ENCODE assay signal across 8 cellular contexts in genomic region chr2:177239934-177240600, GRCh38. TPM values are rescaled to one million over a fixed set of nuclear protein-coding genes. Genes with fewer than 3 reads are reported as not detected.
DNase-seq lines count a peak whose midpoint lies in the region; ATAC-seq and TF ChIP-seq lines count a peak whose summit lies in the region.

No MANE protein-coding gene starts in this region.

- peaks cover 68% of the 10 kb centered on the region for H4K20me1 ChIP-seq in Loucy (ENCODE audit: insufficient read depth, low read length, poor library complexity, severe bottlenecking)

- H3K4me2 ChIP-seq in Loucy (ENCODE audit: low read depth, low read length, poor library complexity, severe bottlenecking): peak overlapping the region; percentile 75

- TF ChIP-seq CTCF in Loucy (conservative IDR thresholded peaks at IDR 0.05; ENCODE audit: low read length) (no peak), WI38 (IDR thresholded peaks at IDR 0.05; ENCODE audit: low read depth, low read length) (no peak), gastroesophageal sphincter (IDR thresholded peaks at IDR 0.05) (no peak)

- no peak overlapping the region for H2AFZ ChIP-seq in Loucy (ENCODE audit: low read length)

- H3K27ac ChIP-seq in gastroesophageal sphincter (peak overlapping the region; percentile 12 to 92 (median 84)), rectal smooth muscle tissue (ENCODE audit: low read depth, low read length) (peak overlapping the region; percentile 87)

- peak; percentile 73 for DNase-seq in EL
- no peak for DNase-seq in retina

- no peaks in the 10 kb centered on the region for H3K9me2 ChIP-seq in Loucy (replicated peaks; ENCODE audit: low read depth, low read length)

- ATAC-seq in GM21529 (IDR thresholded peaks at IDR 0.05; ENCODE audit: unreplicated experiment) (peak; percentile 81), gastroesophageal sphincter (peak; percentile 72), GM21528 (IDR thresholded peaks at IDR 0.05; ENCODE audit: low FRiP score, unreplicated experiment) (no peak)

- H3F3A ChIP-seq in Loucy (ENCODE audit: low read depth): peaks cover 8% of the 10 kb centered on the region

- H3K27me3 ChIP-seq in Loucy (ENCODE audit: insufficient read depth, low read length, poor library complexity, severe bottlenecking) (no peaks in the 10 kb centered on the region), gastroesophageal sphincter (no peaks in the 10 kb centered on the region), rectal smooth muscle tissue (ENCODE audit: control insufficient read depth, insufficient read depth, low read length) (no peaks in the 10 kb centered on the region)

- TF ChIP-seq EP300 in gastroesophageal sphincter (IDR thresholded peaks at IDR 0.05): no peak

- H3K4me1 ChIP-seq in Loucy (ENCODE audit: insufficient read depth, low read length, poor library complexity, severe bottlenecking) (peaks cover 36% of the 10 kb centered on the region), gastroesophageal sphincter (peaks cover 33 to 100% (median 57%) of the 10 kb centered on the region in 3 donors), rectal smooth muscle tissue (ENCODE audit: control insufficient read depth, insufficient read depth, low read length) (peaks cover 51% of the 10 kb centered on the region)

- H3K36me3 ChIP-seq in Loucy (ENCODE audit: insufficient read depth, low read length) (no peaks in the 10 kb centered on the region), gastroesophageal sphincter (peaks cover 0 to 4% of the 10 kb centered on the region in 2 donors), rectal smooth muscle tissue (ENCODE audit: control insufficient read depth, insufficient read depth, low read length) (no peaks in the 10 kb centered on the region)

- no peak for TF ChIP-seq POLR2A in gastroesophageal sphincter (IDR thresholded peaks at IDR 0.05)

- H3K9ac ChIP-seq in Loucy (ENCODE audit: low read depth, low read length, poor library complexity, severe bottlenecking) (peak overlapping the region; percentile 46), rectal smooth muscle tissue (ENCODE audit: low read length) (peak overlapping the region; percentile 2)

- H3K79me2 ChIP-seq in Loucy (ENCODE audit: insufficient read depth, low read length): peaks cover 95% of the 10 kb centered on the region

- H3K9me3 ChIP-seq in Loucy (ENCODE audit: insufficient read depth, low read depth, low read length) (no peaks in the 10 kb centered on the region), gastroesophageal sphincter (no peaks in the 10 kb centered on the region)

- H3K4me3 ChIP-seq in Loucy (ENCODE audit: low read length, poor library complexity, severe bottlenecking): peak overlapping the region; percentile 67
- H3K4me3 ChIP-seq in WI38 (ENCODE audit: low read depth, low read length): peak overlapping the region; percentile 10; the same call in 1 of the 2 replicates
- no peak overlapping the region for H3K4me3 ChIP-seq in gastroesophageal sphincter
- H3K4me3 ChIP-seq in rectal smooth muscle tissue (ENCODE audit: low read length): no peak overlapping the region

- WGBS in gastroesophageal sphincter (ENCODE audit: low coverage in 1 of 2), 2 donors: 20 to 23% methylated on average over 4 to 5 of the region's 5 CpGs

RNA-seq across cellular contexts. Expression of gene NFE2L2, which starts 24.5 kb away (rescaled TPM):
- 100 to 1,000 TPM in 1 of 4 donors, 10 to 100 TPM in 3; 55.5 to 111 (median 89.2) TPM for total RNA-seq in gastroesophageal sphincter

RNA-seq across cellular contexts. Expression of gene HNRNPA3, which starts 27.5 kb away (rescaled TPM):
- 10 to 100 TPM; 58.4 to 87.8 (median 73.1) TPM for total RNA-seq in gastroesophageal sphincter

Comparison
In these comparisons a context has a peak if more than half of its experiments do, and no peak if none do; other contexts are left out.
1. H3K4me3 ChIP-seq: peak in Loucy (single experiment) and WI38 (single experiment); none in gastroesophageal sphincter (0 of 2) and rectal smooth muscle tissue (single experiment).